Comparison of ENCODE assay signal across 8 cellular contexts in genomic region chr11:96337541-96338530, GRCh38. TPM values are rescaled to one million over a fixed set of nuclear protein-coding genes. Genes with fewer than 3 reads are reported as not detected.
DNase-seq lines count a peak whose midpoint lies in the region; ATAC-seq, FAIRE-seq and TF ChIP-seq lines count a peak whose summit lies in the region.

No MANE protein-coding gene starts in this region.

- H3K4me1 ChIP-seq in GM12878 (ENCODE audit: control insufficient read depth, insufficient read depth, low read length) (peaks cover 4% of the 10 kb centered on the region), mucosa of descending colon (ENCODE audit: low read depth) (peaks cover 51% of the 10 kb centered on the region), prostate gland (replicated peaks) (peaks cover 17% of the 10 kb centered on the region)

- peaks cover 66% of the 10 kb centered on the region for H3K4me1 Mint-ChIP-seq in CD14-positive monocyte

- ATAC-seq in GM21381 (IDR thresholded peaks at IDR 0.05; ENCODE audit: unreplicated experiment) (peak; percentile 30), GM12878 (peak; percentile 52), mucosa of descending colon (peak; percentile 36)

- no peaks in the 10 kb centered on the region for H4K20me1 ChIP-seq in GM12878 (ENCODE audit: control insufficient read depth, insufficient read depth)

- WGBS in GM12878 (ENCODE audit: insufficient coverage, insufficient replicate concordance, low lambda C conversion rate, missing lambda C conversion rate): 57% methylated on average over 6 of the region's 6 CpGs
- 36% methylated on average over 6 of the region's 6 CpGs for WGBS in prostate gland

- no peak for TF ChIP-seq RAD21 in GM12878 (IDR thresholded peaks at IDR 0.05; ENCODE audit: insufficient read depth, low read depth, low read length)

- H3K36me3 ChIP-seq in GM12878 (ENCODE audit: control insufficient read depth in 2 of 2, insufficient read depth in 2 of 2, low read length in 1 of 2) (0 out of 4 replicates have a peak, but pooled peaks cover 0 to 2% of the 10 kb centered on the region in 2 experiments), mucosa of descending colon (ENCODE audit: low read depth) (no peaks in the 10 kb centered on the region), prostate gland (no peaks in the 10 kb centered on the region)

- H3K4me3 Mint-ChIP-seq in CD14-positive monocyte: peak overlapping the region; percentile 57 to 72

- peaks cover 17 to 20% of the 10 kb centered on the region in 2 donors for H3K36me3 Mint-ChIP-seq in CD14-positive monocyte

- in situ Hi-C loops in GM12878 (cut with MboI): no loop called here

- peak overlapping the region; percentile 100 for H3K4me3 ChIP-seq in GM12878
- H3K4me3 ChIP-seq in mucosa of descending colon: no peak overlapping the region
- H3K4me3 ChIP-seq in prostate gland: no peak overlapping the region

- no TSS peak for BruUV-seq in GM12878 (replicated peaks; lab: Mats Ljungman, UMichigan)

- H3K27ac Mint-ChIP-seq in CD14-positive monocyte: peak overlapping the region in 6 of 7 donors; percentile 40 to 98 (median 95)

- H2AFZ ChIP-seq in GM12878 (ENCODE audit: control insufficient read depth, low read depth, low read length): no peak overlapping the region; the same call in 1 of the 2 replicates

- peaks cover 0 to 3% (median 0%) of the 10 kb centered on the region in 7 donors for H3K9me3 Mint-ChIP-seq in CD14-positive monocyte

- no peak for FAIRE-seq in GM12878 (lab: Jason Lieb, UNC)

- H3K9ac ChIP-seq in GM12878 (ENCODE audit: control insufficient read depth, insufficient read depth, low read length): peak overlapping the region; percentile 39

- RAD21 ChIA-PET in GM12878 (lab: Charles Lee; ENCODE audit: unreplicated experiment): interaction anchor here (0.6 to 11.4 kb wide), 27 partner anchors 11 to 489 kb away, joined by 3 to 213 read pairs (median 5); no protein-coding TSS in a partner anchor

- H3K27me3 ChIP-seq in GM12878 (replicated peaks in 1 of 2; ENCODE audit: control insufficient read depth in 2 of 2, insufficient read depth in 2 of 2, low read length in 1 of 2): no peaks in the 10 kb centered on the region
- no peaks in the 10 kb centered on the region for H3K27me3 ChIP-seq in prostate gland (replicated peaks; ENCODE audit: insufficient read depth)

- POLR2A ChIA-PET in GM12878 (lab: Charles Lee): interaction anchor here (0.6 to 2.9 kb wide), 7 partner anchors 44 to 151 kb away, joined by 3 to 12 read pairs (median 4); partner anchors contain the start of genes CCDC82 and JRKL

- H3K9me3 ChIP-seq in GM12878 (replicated peaks; ENCODE audit: control insufficient read depth, insufficient read depth, low read length) (no peaks in the 10 kb centered on the region; the same call in 2 of the 3 replicates), mucosa of descending colon (no peaks in the 10 kb centered on the region), prostate gland (no peaks in the 10 kb centered on the region)

- no peak for DNase-seq in CD14-positive monocyte (ENCODE audit: low spot score)
- peak; percentile 24 for DNase-seq in NAMALWA (ENCODE audit: low spot score)
- DNase-seq in GM12878 (ENCODE audit: low read depth, low spot score): no peak
- DNase-seq in mucosa of descending colon: peak in 2 of 3 donors; percentile 37 to 61
- DNase-seq in prostate gland (ENCODE audit: low spot score): no peak
- DNase-seq in NCI-H524 (lab: John Stamatoyannopoulos, UW): no peak
- no peak for DNase-seq in DMS114 treated with DMSO at 0.1 percent for 48 hours (lab: John Stamatoyannopoulos, UW; ENCODE audit: unreplicated experiment)

- H3K4me2 ChIP-seq in GM12878 (ENCODE audit: control insufficient read depth, insufficient read depth): peak overlapping the region; percentile 85

- TF ChIP-seq CTCF in CD14-positive monocyte (IDR thresholded peaks at IDR 0.05) (no peak), GM12878 (IDR thresholded peaks at IDR 0.05 in 2 of 3, conservative IDR thresholded peaks at IDR 0.05 in 1 of 3; ENCODE audit: control insufficient read depth in 2 of 3, extremely low read depth in 1 of 3, insufficient read depth in 1 of 3, low read depth in 3 of 3, low read length in 3 of 3) (no peak), mucosa of descending colon (IDR thresholded peaks at IDR 0.05) (no peak), prostate gland (IDR thresholded peaks at IDR 0.05) (no peak)

- TF ChIP-seq EP300 in GM12878 (IDR thresholded peaks at IDR 0.05; ENCODE audit: borderline replicate concordance in 1 of 2, control insufficient read depth in 1 of 2, low read depth in 2 of 2, low read length in 2 of 2): no peak

- CTCF ChIA-PET in GM12878 (lab: Yijun Ruan, JAX): interaction anchor here (0.8 to 11.4 kb wide), 24 partner anchors 9 to 502 kb away, joined by 3 to 256 read pairs (median 6); no protein-coding TSS in a partner anchor

- H3K27me3 Mint-ChIP-seq in CD14-positive monocyte (ENCODE audit: low read depth in 3 of 3): no peaks in the 10 kb centered on the region

- intact Hi-C loops in CD14-positive monocyte (cut with micrococcal nuclease) (loop anchor here in 1 of 2 donors (10.0 kb wide), 1 partner anchor 73 kb away; no protein-coding TSS in a partner anchor), GM12878 (cut with micrococcal nuclease; ENCODE audit: unreplicated experiment) (loop anchor here (1.0 to 2.0 kb wide), 2 partner anchors 71 to 182 kb away; no protein-coding TSS in a partner anchor), mucosa of descending colon (cut with DNase I, micrococcal nuclease) (no loop called here), prostate gland (cut with DNase I) (no loop called here)

- SMC1A ChIA-PET in GM12878 (lab: Charles Lee; ENCODE audit: uncharacterized antibody, unreplicated experiment): interaction anchor here (0.8 to 11.9 kb wide), 41 partner anchors 10 to 547 kb away, joined by 3 to 189 read pairs (median 7); partner anchors contain the start of genes CCDC82, CEP57 and JRKL

- H3K27ac ChIP-seq in GM12878 (ENCODE audit: control insufficient read depth, insufficient read depth) (peak overlapping the region; percentile 80), prostate gland (peak overlapping the region in 1 of 2 donors; percentile 80)

- TF ChIP-seq POLR2A in GM12878 (IDR thresholded peaks at IDR 0.05; ENCODE audit: low read depth, low read length) (no peak), prostate gland (IDR thresholded peaks at IDR 0.05) (no peak)

- peaks cover 99% of the 10 kb centered on the region for H3K79me2 ChIP-seq in GM12878 (ENCODE audit: control insufficient read depth, insufficient read depth, low read length)

RNA-seq across cellular contexts. Expression of gene MAML2, which starts 5.2 kb away (rescaled TPM):
- polyA plus RNA-seq in CD14-positive monocyte (1 to 10 TPM in 1 of 2 donors, under 1 TPM in 1; 0.57 to 1.2 TPM), GM12878 (2011; rRNA removed) (12.5 and 15.1 TPM in 2 replicates), GM12878 (2014; fragmentation: Illumina TruSeq; extraction: Trizol) (14.1 and 14.8 TPM in 2 replicates), GM12878 (2014; fragmentation: Nextera tagmentation; extraction: Ambion mirVana) (1 to 10 TPM; 2.5 to 2.6 TPM), GM12878 (2014; rRNA removed) (12.7 and 13.2 TPM in 2 replicates), GM12878 (2016; fragmentation: Nextera tagmentation; extraction: Ambion mirVana) (1 to 10 TPM; 6.8 to 7.5 TPM)
- 40.1 and 41.3 TPM in 2 replicates for total RNA-seq in GM12878 (2013; cell fraction: nucleolus; rRNA removed)
- total RNA-seq in GM12878 (2014; rRNA removed) (15.0 and 16.0 TPM in 2 replicates), GM12878 (2014; rRNA removed; fragmentation: Illumina TruSeq; extraction: Trizol) (11.4 and 12.6 TPM in 2 replicates), GM12878 (2021) (12.7 and 13.3 TPM in 2 replicates), mucosa of descending colon (10 to 100 TPM; 15.2 to 26.4 (median 15.8) TPM), prostate gland (10 to 100 TPM; 28.9 to 30.4 TPM)
- 3.6 TPM for polyA plus RNA-seq in GM12878 (2011; ENCODE audit: low read depth)
- 15.6 and 18.7 TPM in 2 replicates for polyA plus RNA-seq in GM12878 (2011; cell fraction: cytosol; rRNA removed)
- polyA plus RNA-seq in GM12878 (2011; cell fraction: nucleus; rRNA removed): 14.3 and 15.4 TPM in 2 replicates
- polyA plus RNA-seq in GM12878 (2012): 4.3 and 6.8 TPM in 2 replicates
- polyA minus RNA-seq in GM12878 (2011; rRNA and poly(A)+ RNA removed): 40.1 and 42.2 TPM in 2 replicates
- polyA minus RNA-seq in GM12878 (2011; cell fraction: cytosol; rRNA and poly(A)+ RNA removed): 13.3 and 17.5 TPM in 2 replicates
- 32.0 and 54.5 TPM in 2 replicates for polyA minus RNA-seq in GM12878 (2011; cell fraction: nucleus; rRNA and poly(A)+ RNA removed)

RNA-seq across cellular contexts. Expression of gene CCDC82, which starts 51.9 kb away (rescaled TPM):
- polyA plus RNA-seq in CD14-positive monocyte: 10 to 100 TPM; 12.2 to 18.2 TPM
- 104 and 112 TPM in 2 replicates for total RNA-seq in GM12878 (2013; cell fraction: nucleolus; rRNA removed)
- total RNA-seq in GM12878 (2014; rRNA removed): 15.2 and 19.9 TPM in 2 replicates
- total RNA-seq in GM12878 (2014; rRNA removed; fragmentation: Illumina TruSeq; extraction: Trizol): 31.7 and 35.7 TPM in 2 replicates
- total RNA-seq in GM12878 (2021): 20.6 and 21.4 TPM in 2 replicates
- polyA plus RNA-seq in GM12878 (2011; ENCODE audit: low read depth): 12.0 TPM
- polyA plus RNA-seq in GM12878 (2011; rRNA removed): 30.7 and 58.6 TPM in 2 replicates
- 5.3 and 5.9 TPM in 2 replicates for polyA plus RNA-seq in GM12878 (2011; cell fraction: cytosol; rRNA removed)
- polyA plus RNA-seq in GM12878 (2011; cell fraction: nucleus; rRNA removed): 41.7 and 54.9 TPM in 2 replicates
- 22.0 and 27.9 TPM in 2 replicates for polyA plus RNA-seq in GM12878 (2012)
- 62.4 and 72.7 TPM in 2 replicates for polyA plus RNA-seq in GM12878 (2014; fragmentation: Illumina TruSeq; extraction: Trizol)
- 10 to 100 TPM; 24.5 to 24.7 TPM for polyA plus RNA-seq in GM12878 (2014; fragmentation: Nextera tagmentation; extraction: Ambion mirVana)
- polyA plus RNA-seq in GM12878 (2014; rRNA removed): 25.7 and 26.9 TPM in 2 replicates
- polyA plus RNA-seq in GM12878 (2016; fragmentation: Nextera tagmentation; extraction: Ambion mirVana): 10 to 100 TPM; 31.0 to 32.0 TPM
- polyA minus RNA-seq in GM12878 (2011; rRNA and poly(A)+ RNA removed): 13.8 and 13.9 TPM in 2 replicates
- 4.8 and 5.6 TPM in 2 replicates for polyA minus RNA-seq in GM12878 (2011; cell fraction: cytosol; rRNA and poly(A)+ RNA removed)
- 31.8 and 55.0 TPM in 2 replicates for polyA minus RNA-seq in GM12878 (2011; cell fraction: nucleus; rRNA and poly(A)+ RNA removed)
- total RNA-seq in mucosa of descending colon: 10 to 100 TPM; 16.5 to 26.0 (median 22.2) TPM
- total RNA-seq in prostate gland: 10 to 100 TPM in 1 of 2 donors, 1 to 10 TPM in 1; 8.5 to 20.3 TPM

RNA-seq across cellular contexts. Expression of gene JRKL, which starts 52.0 kb away (rescaled TPM):
- polyA plus RNA-seq in CD14-positive monocyte: 1 to 10 TPM; 1.3 to 2.0 TPM
- total RNA-seq in GM12878 (2013; cell fraction: nucleolus; rRNA removed): 10.9 and 13.3 TPM in 2 replicates
- total RNA-seq in GM12878 (2014; rRNA removed): 3.8 and 6.3 TPM in 2 replicates
- total RNA-seq in GM12878 (2014; rRNA removed; fragmentation: Illumina TruSeq; extraction: Trizol): 11.1 and 11.7 TPM in 2 replicates
- 8.4 and 8.6 TPM in 2 replicates for total RNA-seq in GM12878 (2021)
- 3.1 TPM for polyA plus RNA-seq in GM12878 (2011; ENCODE audit: low read depth)
- polyA plus RNA-seq in GM12878 (2011; rRNA removed): 11.3 and 20.1 TPM in 2 replicates
- polyA plus RNA-seq in GM12878 (2011; cell fraction: cytosol; rRNA removed): 2.7 and 3.0 TPM in 2 replicates
- 10.2 and 11.2 TPM in 2 replicates for polyA plus RNA-seq in GM12878 (2011; cell fraction: nucleus; rRNA removed)
- polyA plus RNA-seq in GM12878 (2012): 4.4 and 9.8 TPM in 2 replicates
- 12.4 and 16.3 TPM in 2 replicates for polyA plus RNA-seq in GM12878 (2014; fragmentation: Illumina TruSeq; extraction: Trizol)
- polyA plus RNA-seq in GM12878 (2014; fragmentation: Nextera tagmentation; extraction: Ambion mirVana): 1 to 10 TPM; 4.6 to 4.8 TPM
- polyA plus RNA-seq in GM12878 (2014; rRNA removed): 7.4 and 8.9 TPM in 2 replicates
- polyA plus RNA-seq in GM12878 (2016; fragmentation: Nextera tagmentation; extraction: Ambion mirVana): 1 to 10 TPM; 7.8 to 8.4 TPM
- 4.2 and 6.8 TPM in 2 replicates for polyA minus RNA-seq in GM12878 (2011; rRNA and poly(A)+ RNA removed)
- 2.2 and 2.7 TPM in 2 replicates for polyA minus RNA-seq in GM12878 (2011; cell fraction: cytosol; rRNA and poly(A)+ RNA removed)
- 5.2 and 5.3 TPM in 2 replicates for polyA minus RNA-seq in GM12878 (2011; cell fraction: nucleus; rRNA and poly(A)+ RNA removed)
- total RNA-seq in mucosa of descending colon: 1 to 10 TPM; 9.4 to 9.9 (median 9.8) TPM
- total RNA-seq in prostate gland: 1 to 10 TPM; 5.9 to 9.8 TPM

Comparison
In these comparisons a context has a peak if more than half of its experiments do, and no peak if none do; other contexts are left out.
1. DNase-seq: peak in NAMALWA (single experiment) and mucosa of descending colon (2 of 3); none in CD14-positive monocyte (single experiment), GM12878 (single experiment), prostate gland (single experiment), NCI-H524 (0 of 2) and DMS114 treated with DMSO at 0.1 percent for 48 hours (single experiment).
2. Peak in every context shown above with its lines, with median percentiles within 50 percentile points of each other: ATAC-seq.